Comparison of ENCODE assay signal across 1 cellular context in the genomic region with DNA sequence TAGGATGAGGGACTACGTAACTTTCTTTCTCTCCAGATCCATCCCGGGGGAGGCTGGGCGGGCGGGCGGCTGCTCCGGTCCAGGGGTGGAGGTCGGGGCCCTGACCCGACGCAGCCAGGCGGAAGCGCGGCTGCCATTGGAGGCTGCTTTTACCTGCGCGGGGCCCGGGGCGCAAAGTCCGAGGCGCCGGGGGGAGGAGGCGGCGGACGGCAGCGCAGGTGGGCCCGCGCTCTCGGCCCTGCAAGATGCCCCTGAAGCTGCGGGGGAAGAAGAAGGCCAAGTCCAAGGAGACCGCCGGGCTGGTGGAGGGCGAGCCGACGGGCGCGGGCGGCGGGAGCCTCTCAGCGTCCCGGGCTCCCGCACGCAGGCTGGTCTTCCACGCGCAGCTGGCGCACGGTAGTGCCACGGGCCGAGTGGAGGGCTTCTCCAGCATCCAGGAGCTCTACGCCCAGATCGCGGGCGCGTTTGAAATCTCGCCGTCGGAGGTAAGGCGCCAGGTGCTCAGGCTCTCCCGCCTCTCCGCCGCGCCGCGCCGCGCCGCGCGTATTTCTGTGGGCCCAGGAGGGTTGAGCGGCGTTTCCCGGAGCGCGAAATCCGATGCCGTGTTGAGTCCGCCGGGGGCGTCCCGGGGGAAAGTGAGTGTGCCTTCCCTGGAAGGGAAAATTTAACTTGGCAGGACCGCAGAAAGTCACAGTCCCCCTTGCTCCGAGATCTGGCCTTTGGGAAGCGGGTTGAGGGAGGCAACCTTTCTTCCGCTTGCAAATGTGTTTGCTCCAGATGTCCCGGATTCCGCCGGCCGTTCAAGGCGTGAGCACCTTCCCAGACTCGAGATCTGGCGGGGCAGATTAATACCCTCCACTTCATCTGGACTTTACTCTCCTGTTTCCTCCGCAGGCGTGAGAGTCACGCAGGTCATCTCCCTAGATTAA.
TF ChIP-seq lines count a peak whose summit lies in the region.

A gene with protein sequence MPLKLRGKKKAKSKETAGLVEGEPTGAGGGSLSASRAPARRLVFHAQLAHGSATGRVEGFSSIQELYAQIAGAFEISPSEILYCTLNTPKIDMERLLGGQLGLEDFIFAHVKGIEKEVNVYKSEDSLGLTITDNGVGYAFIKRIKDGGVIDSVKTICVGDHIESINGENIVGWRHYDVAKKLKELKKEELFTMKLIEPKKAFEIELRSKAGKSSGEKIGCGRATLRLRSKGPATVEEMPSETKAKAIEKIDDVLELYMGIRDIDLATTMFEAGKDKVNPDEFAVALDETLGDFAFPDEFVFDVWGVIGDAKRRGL (plus strand): TSS at position 117 of the 929 bp plus-strand sequence. CDS start 129 bp downstream, at position 246.

TF ChIP-seq in HepG2, 621 proteins besides CTCF, POLR2A, EP300 and RAD21 (continued from another document and continues in another):
- TF ChIP-seq, protein P1, sequence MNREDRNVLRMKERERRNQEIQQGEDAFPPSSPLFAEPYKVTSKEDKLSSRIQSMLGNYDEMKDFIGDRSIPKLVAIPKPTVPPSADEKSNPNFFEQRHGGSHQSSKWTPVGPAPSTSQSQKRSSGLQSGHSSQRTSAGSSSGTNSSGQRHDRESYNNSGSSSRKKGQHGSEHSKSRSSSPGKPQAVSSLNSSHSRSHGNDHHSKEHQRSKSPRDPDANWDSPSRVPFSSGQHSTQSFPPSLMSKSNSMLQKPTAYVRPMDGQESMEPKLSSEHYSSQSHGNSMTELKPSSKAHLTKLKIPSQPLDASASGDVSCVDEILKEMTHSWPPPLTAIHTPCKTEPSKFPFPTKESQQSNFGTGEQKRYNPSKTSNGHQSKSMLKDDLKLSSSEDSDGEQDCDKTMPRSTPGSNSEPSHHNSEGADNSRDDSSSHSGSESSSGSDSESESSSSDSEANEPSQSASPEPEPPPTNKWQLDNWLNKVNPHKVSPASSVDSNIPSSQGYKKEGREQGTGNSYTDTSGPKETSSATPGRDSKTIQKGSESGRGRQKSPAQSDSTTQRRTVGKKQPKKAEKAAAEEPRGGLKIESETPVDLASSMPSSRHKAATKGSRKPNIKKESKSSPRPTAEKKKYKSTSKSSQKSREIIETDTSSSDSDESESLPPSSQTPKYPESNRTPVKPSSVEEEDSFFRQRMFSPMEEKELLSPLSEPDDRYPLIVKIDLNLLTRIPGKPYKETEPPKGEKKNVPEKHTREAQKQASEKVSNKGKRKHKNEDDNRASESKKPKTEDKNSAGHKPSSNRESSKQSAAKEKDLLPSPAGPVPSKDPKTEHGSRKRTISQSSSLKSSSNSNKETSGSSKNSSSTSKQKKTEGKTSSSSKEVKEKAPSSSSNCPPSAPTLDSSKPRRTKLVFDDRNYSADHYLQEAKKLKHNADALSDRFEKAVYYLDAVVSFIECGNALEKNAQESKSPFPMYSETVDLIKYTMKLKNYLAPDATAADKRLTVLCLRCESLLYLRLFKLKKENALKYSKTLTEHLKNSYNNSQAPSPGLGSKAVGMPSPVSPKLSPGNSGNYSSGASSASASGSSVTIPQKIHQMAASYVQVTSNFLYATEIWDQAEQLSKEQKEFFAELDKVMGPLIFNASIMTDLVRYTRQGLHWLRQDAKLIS (CRISPR knock-in tag; IDR thresholded peaks at IDR 0.05): no peak
- TF ChIP-seq ZNF550 (CRISPR knock-in tag; IDR thresholded peaks at IDR 0.05; ENCODE audit: borderline replicate concordance) (no peak), SPEN (CRISPR knock-in tag; IDR thresholded peaks at IDR 0.05; ENCODE audit: low read depth) (peak; percentile 72), ZMYM3 (CRISPR knock-in tag; IDR thresholded peaks at IDR 0.05) (no peak), CREB1 (IDR thresholded peaks at IDR 0.05) (no peak), CREB1 (CRISPR knock-in tag; IDR thresholded peaks at IDR 0.05) (no peak; the same call in 1 of the 2 replicates), ZNF274 (CRISPR knock-in tag; IDR thresholded peaks at IDR 0.05) (no peak; the same call in 1 of the 2 replicates), AHR (CRISPR knock-in tag; IDR thresholded peaks at IDR 0.05) (peak; percentile 30; the same call in 1 of the 2 replicates), MAFG (CRISPR knock-in tag; IDR thresholded peaks at IDR 0.05) (no peak), NFE2 (CRISPR knock-in tag; IDR thresholded peaks at IDR 0.05) (no peak), ZNF577 (CRISPR knock-in tag; IDR thresholded peaks at IDR 0.05; ENCODE audit: borderline replicate concordance, low read depth) (no peak), GZF1 (CRISPR knock-in tag; IDR thresholded peaks at IDR 0.05) (no peak), NCOA1 (CRISPR knock-in tag; IDR thresholded peaks at IDR 0.05) (0 out of 2 replicates have a peak, but pooled peaks have one; percentile 54), ZNF20 (CRISPR knock-in tag; IDR thresholded peaks at IDR 0.05) (no peak), ZSCAN30 (CRISPR knock-in tag; IDR thresholded peaks at IDR 0.05) (no peak), FLYWCH1 (CRISPR knock-in tag; IDR thresholded peaks at IDR 0.05) (no peak), TCF7 (IDR thresholded peaks at IDR 0.05; ENCODE audit: low read depth) (no peak), ZNF652 (CRISPR knock-in tag; IDR thresholded peaks at IDR 0.05; ENCODE audit: borderline replicate concordance, low read depth) (no peak), MXD4 (CRISPR knock-in tag; IDR thresholded peaks at IDR 0.05) (peak; percentile 52; the same call in 1 of the 2 replicates), NCOA5 (CRISPR knock-in tag; IDR thresholded peaks at IDR 0.05) (no peak), KDM5B (CRISPR knock-in tag; IDR thresholded peaks at IDR 0.05; ENCODE audit: borderline replicate concordance) (peak; percentile 84; the same call in 1 of the 2 replicates), ZNF563 (CRISPR knock-in tag; IDR thresholded peaks at IDR 0.05) (peak; percentile 84; the same call in 1 of the 2 replicates), ZNF34 (CRISPR knock-in tag; IDR thresholded peaks at IDR 0.05; ENCODE audit: borderline replicate concordance) (no peak), MZF1 (CRISPR knock-in tag; IDR thresholded peaks at IDR 0.05; ENCODE audit: borderline replicate concordance) (no peak), ZNF552 (CRISPR knock-in tag; IDR thresholded peaks at IDR 0.05; ENCODE audit: borderline replicate concordance) (no peak), CBX1 (IDR thresholded peaks at IDR 0.05; ENCODE audit: low read depth) (no peak), EEA1 (CRISPR knock-in tag; IDR thresholded peaks at IDR 0.05; ENCODE audit: borderline replicate concordance) (no peak; the same call in 1 of the 2 replicates), PAX8 (CRISPR knock-in tag; IDR thresholded peaks at IDR 0.05; ENCODE audit: borderline replicate concordance) (0 out of 2 replicates have a peak, but pooled peaks have one; percentile 29), ZFP1 (CRISPR knock-in tag; IDR thresholded peaks at IDR 0.05) (no peak), ZNF460 (CRISPR knock-in tag; IDR thresholded peaks at IDR 0.05; ENCODE audit: borderline replicate concordance) (no peak; the same call in 1 of the 2 replicates), ZNF207 (IDR thresholded peaks at IDR 0.05; ENCODE audit: borderline replicate concordance) (no peak), ZNF326 (CRISPR knock-in tag; IDR thresholded peaks at IDR 0.05; ENCODE audit: borderline replicate concordance) (no peak), STAT5B (CRISPR knock-in tag; IDR thresholded peaks at IDR 0.05) (no peak), SMARCC2 (IDR thresholded peaks at IDR 0.05) (no peak), ZNF703 (CRISPR knock-in tag; IDR thresholded peaks at IDR 0.05; ENCODE audit: borderline replicate concordance) (peak; percentile 36; the same call in 1 of the 2 replicates), TP53 (CRISPR knock-in tag; conservative IDR thresholded peaks at IDR 0.05) (no peak), MIXL1 (CRISPR knock-in tag; IDR thresholded peaks at IDR 0.05) (no peak), GATAD2A (CRISPR knock-in tag; IDR thresholded peaks at IDR 0.05) (no peak)
- TF ChIP-seq, protein P2, sequence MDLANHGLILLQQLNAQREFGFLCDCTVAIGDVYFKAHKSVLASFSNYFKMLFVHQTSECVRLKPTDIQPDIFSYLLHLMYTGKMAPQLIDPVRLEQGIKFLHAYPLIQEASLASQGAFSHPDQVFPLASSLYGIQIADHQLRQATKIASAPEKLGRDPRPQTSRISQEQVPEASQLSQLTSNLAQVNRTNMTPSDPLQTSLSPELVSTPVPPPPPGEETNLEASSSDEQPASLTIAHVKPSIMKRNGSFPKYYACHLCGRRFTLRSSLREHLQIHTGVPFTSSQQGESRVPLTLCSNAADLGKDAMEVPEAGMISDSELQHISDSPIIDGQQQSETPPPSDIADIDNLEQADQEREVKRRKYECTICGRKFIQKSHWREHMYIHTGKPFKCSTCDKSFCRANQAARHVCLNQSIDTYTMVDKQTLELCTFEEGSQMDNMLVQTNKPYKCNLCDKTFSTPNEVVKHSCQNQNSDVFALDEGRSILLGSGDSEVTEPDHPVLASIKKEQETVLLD (CRISPR knock-in tag; IDR thresholded peaks at IDR 0.05; ENCODE audit: low read depth): no peak
- TF ChIP-seq, protein P3, sequence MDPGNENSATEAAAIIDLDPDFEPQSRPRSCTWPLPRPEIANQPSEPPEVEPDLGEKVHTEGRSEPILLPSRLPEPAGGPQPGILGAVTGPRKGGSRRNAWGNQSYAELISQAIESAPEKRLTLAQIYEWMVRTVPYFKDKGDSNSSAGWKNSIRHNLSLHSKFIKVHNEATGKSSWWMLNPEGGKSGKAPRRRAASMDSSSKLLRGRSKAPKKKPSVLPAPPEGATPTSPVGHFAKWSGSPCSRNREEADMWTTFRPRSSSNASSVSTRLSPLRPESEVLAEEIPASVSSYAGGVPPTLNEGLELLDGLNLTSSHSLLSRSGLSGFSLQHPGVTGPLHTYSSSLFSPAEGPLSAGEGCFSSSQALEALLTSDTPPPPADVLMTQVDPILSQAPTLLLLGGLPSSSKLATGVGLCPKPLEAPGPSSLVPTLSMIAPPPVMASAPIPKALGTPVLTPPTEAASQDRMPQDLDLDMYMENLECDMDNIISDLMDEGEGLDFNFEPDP (CRISPR knock-in tag; conservative IDR thresholded peaks at IDR 0.05): no peak
- TF ChIP-seq, protein P4, sequence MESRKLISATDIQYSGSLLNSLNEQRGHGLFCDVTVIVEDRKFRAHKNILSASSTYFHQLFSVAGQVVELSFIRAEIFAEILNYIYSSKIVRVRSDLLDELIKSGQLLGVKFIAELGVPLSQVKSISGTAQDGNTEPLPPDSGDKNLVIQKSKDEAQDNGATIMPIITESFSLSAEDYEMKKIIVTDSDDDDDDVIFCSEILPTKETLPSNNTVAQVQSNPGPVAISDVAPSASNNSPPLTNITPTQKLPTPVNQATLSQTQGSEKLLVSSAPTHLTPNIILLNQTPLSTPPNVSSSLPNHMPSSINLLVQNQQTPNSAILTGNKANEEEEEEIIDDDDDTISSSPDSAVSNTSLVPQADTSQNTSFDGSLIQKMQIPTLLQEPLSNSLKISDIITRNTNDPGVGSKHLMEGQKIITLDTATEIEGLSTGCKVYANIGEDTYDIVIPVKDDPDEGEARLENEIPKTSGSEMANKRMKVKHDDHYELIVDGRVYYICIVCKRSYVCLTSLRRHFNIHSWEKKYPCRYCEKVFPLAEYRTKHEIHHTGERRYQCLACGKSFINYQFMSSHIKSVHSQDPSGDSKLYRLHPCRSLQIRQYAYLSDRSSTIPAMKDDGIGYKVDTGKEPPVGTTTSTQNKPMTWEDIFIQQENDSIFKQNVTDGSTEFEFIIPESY (CRISPR knock-in tag; IDR thresholded peaks at IDR 0.05): no peak
- TF ChIP-seq, protein P5, sequence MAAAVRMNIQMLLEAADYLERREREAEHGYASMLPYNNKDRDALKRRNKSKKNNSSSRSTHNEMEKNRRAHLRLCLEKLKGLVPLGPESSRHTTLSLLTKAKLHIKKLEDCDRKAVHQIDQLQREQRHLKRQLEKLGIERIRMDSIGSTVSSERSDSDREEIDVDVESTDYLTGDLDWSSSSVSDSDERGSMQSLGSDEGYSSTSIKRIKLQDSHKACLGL (CRISPR knock-in tag; IDR thresholded peaks at IDR 0.05): peak; percentile 70
- TF ChIP-seq, protein P6, sequence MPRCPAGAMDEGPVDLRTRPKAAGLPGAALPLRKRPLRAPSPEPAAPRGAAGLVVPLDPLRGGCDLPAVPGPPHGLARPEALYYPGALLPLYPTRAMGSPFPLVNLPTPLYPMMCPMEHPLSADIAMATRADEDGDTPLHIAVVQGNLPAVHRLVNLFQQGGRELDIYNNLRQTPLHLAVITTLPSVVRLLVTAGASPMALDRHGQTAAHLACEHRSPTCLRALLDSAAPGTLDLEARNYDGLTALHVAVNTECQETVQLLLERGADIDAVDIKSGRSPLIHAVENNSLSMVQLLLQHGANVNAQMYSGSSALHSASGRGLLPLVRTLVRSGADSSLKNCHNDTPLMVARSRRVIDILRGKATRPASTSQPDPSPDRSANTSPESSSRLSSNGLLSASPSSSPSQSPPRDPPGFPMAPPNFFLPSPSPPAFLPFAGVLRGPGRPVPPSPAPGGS (CRISPR knock-in tag; IDR thresholded peaks at IDR 0.05): peak; percentile 51; the same call in 1 of the 2 replicates
- TF ChIP-seq, protein P7, sequence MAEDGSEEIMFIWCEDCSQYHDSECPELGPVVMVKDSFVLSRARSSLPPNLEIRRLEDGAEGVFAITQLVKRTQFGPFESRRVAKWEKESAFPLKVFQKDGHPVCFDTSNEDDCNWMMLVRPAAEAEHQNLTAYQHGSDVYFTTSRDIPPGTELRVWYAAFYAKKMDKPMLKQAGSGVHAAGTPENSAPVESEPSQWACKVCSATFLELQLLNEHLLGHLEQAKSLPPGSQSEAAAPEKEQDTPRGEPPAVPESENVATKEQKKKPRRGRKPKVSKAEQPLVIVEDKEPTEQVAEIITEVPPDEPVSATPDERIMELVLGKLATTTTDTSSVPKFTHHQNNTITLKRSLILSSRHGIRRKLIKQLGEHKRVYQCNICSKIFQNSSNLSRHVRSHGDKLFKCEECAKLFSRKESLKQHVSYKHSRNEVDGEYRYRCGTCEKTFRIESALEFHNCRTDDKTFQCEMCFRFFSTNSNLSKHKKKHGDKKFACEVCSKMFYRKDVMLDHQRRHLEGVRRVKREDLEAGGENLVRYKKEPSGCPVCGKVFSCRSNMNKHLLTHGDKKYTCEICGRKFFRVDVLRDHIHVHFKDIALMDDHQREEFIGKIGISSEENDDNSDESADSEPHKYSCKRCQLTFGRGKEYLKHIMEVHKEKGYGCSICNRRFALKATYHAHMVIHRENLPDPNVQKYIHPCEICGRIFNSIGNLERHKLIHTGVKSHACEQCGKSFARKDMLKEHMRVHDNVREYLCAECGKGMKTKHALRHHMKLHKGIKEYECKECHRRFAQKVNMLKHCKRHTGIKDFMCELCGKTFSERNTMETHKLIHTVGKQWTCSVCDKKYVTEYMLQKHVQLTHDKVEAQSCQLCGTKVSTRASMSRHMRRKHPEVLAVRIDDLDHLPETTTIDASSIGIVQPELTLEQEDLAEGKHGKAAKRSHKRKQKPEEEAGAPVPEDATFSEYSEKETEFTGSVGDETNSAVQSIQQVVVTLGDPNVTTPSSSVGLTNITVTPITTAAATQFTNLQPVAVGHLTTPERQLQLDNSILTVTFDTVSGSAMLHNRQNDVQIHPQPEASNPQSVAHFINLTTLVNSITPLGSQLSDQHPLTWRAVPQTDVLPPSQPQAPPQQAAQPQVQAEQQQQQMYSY (CRISPR knock-in tag; IDR thresholded peaks at IDR 0.05): peak; percentile 47
- TF ChIP-seq, protein P8, sequence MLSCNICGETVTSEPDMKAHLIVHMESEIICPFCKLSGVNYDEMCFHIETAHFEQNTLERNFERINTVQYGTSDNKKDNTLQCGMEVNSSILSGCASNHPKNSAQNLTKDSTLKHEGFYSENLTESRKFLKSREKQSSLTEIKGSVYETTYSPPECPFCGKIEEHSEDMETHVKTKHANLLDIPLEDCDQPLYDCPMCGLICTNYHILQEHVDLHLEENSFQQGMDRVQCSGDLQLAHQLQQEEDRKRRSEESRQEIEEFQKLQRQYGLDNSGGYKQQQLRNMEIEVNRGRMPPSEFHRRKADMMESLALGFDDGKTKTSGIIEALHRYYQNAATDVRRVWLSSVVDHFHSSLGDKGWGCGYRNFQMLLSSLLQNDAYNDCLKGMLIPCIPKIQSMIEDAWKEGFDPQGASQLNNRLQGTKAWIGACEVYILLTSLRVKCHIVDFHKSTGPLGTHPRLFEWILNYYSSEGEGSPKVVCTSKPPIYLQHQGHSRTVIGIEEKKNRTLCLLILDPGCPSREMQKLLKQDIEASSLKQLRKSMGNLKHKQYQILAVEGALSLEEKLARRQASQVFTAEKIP (CRISPR knock-in tag; IDR thresholded peaks at IDR 0.05; ENCODE audit: borderline replicate concordance): no peak
